Comparison of ENCODE assay signal across 8 cellular contexts in genomic region chr6:72619883-72620696, GRCh38. TPM values are rescaled to one million over a fixed set of nuclear protein-coding genes. Genes with fewer than 3 reads are reported as not detected.
A peak's percentile ranks its signal among the peaks of the same experiment; 100 is the strongest.
DNase-seq lines count a peak whose midpoint lies in the region; ATAC-seq lines count a peak whose summit lies in the region.

No MANE protein-coding gene starts in this region.

- H3K4me3 ChIP-seq in Karpas-422 (ENCODE audit: low read length) = peak overlapping the region; percentile 97
- peak overlapping the region; percentile 30 for H3K4me3 ChIP-seq in ectodermal cell (ENCODE audit: insufficient read depth, low read depth, low read length)

- H3K9me3 ChIP-seq in Karpas-422 (ENCODE audit: low read length) (no peaks in the 10 kb centered on the region), ectodermal cell (ENCODE audit: control insufficient read depth, low read length) (no peaks in the 10 kb centered on the region)

- H3K4me2 ChIP-seq in Karpas-422 (ENCODE audit: low read depth, low read length, poor library complexity, severe bottlenecking) = peak overlapping the region; percentile 95

- peak; percentile 59 for ATAC-seq in GM21576 (IDR thresholded peaks at IDR 0.05; ENCODE audit: unreplicated experiment)

- H3K4me1 ChIP-seq in Karpas-422 (ENCODE audit: low read length) = peaks cover 47% of the 10 kb centered on the region
- H3K4me1 ChIP-seq in ectodermal cell (ENCODE audit: control insufficient read depth, insufficient read depth, low read length) = peaks cover 6% of the 10 kb centered on the region

- WGBS in ectodermal cell, 2 experiments = 11% methylated on average over 31 of the region's 31 CpGs

- DNase-seq in GDM1 (lab: John Stamatoyannopoulos, UW) (peak; percentile 32), Karpas-422 (peak; percentile 71), mucosa of gallbladder (ENCODE audit: low spot score) (peak; percentile 15), amniotic stem cell (lab: John Stamatoyannopoulos, UW) (no peak)
- peak; percentile 49 to 86 for DNase-seq in activated CD4-positive, alpha-beta T cell treated with anti-CD3 and anti-CD28 coated beads, Interleukin-2, amount 50 U/mL, for 24 hours (ENCODE audit: low read depth in 1 of 2, low spot score in 1 of 2)
- DNase-seq in stimulated activated CD8-positive, alpha-beta memory T cell treated with anti-CD3 and anti-CD28 coated beads, Interleukin-7, amount 100 ng/mL, for 4 hours (ENCODE audit: low read depth in 2 of 2) = peak; percentile 74 to 75

- H3K9ac ChIP-seq in Karpas-422 (ENCODE audit: low read length) = peak overlapping the region; percentile 99

- H3K36me3 ChIP-seq in Karpas-422 (ENCODE audit: insufficient read depth, low read length) (no peaks in the 10 kb centered on the region), ectodermal cell (ENCODE audit: control insufficient read depth, insufficient read depth, low read length) (no peaks in the 10 kb centered on the region)

- H3K9me2 ChIP-seq in Karpas-422 (replicated peaks; ENCODE audit: insufficient read depth, low read length) = no peaks in the 10 kb centered on the region

- H3K27ac ChIP-seq in Karpas-422 (ENCODE audit: low read length) (0 out of 2 replicates have a peak overlapping the region, but pooled peaks have one; percentile 15), ectodermal cell (ENCODE audit: insufficient read depth, low read depth, low read length, poor library complexity, severe bottlenecking) (no peak overlapping the region)

- peaks cover 33% of the 10 kb centered on the region for H3K79me2 ChIP-seq in Karpas-422 (ENCODE audit: low read length)

- no peaks in the 10 kb centered on the region for H3K27me3 ChIP-seq in Karpas-422 (ENCODE audit: low read length)
- H3K27me3 ChIP-seq in ectodermal cell (ENCODE audit: control insufficient read depth, insufficient read depth, low read length, poor library complexity, severe bottlenecking) = peaks cover 61% of the 10 kb centered on the region

- H4K20me1 ChIP-seq in Karpas-422 (ENCODE audit: insufficient read depth, low read depth, low read length) = no peaks in the 10 kb centered on the region

- peak overlapping the region; percentile 96 for H2AFZ ChIP-seq in Karpas-422 (ENCODE audit: low read length)

RNA-seq across cellular contexts. Expression of gene KCNQ5, which starts 1.8 kb away (rescaled TPM):
- 29.1 and 50.5 TPM in 2 replicates for total RNA-seq in Karpas-422 (2014; rRNA removed; shearing (Covaris generic); ENCODE audit: low replicate concordance)
- not detected for polyA plus RNA-seq in ectodermal cell (2013, experiment 1 of 4)
- 0.11 TPM for polyA plus RNA-seq in ectodermal cell (2013, experiment 2 of 4)
- 0.11 TPM for polyA plus RNA-seq in ectodermal cell (2013, experiment 3 of 4)
- 0.08 TPM for polyA plus RNA-seq in ectodermal cell (2013, experiment 4 of 4)
- 2.3 TPM for total RNA-seq in mucosa of gallbladder
